In genomic region chr10:71440506-71441035, GRCh38 we compare ENCODE assay signal across 24 cellular contexts. TPM values are rescaled to one million over a fixed set of nuclear protein-coding genes. Genes with fewer than 3 reads are reported as not detected.
"Had no signal": no experiment of that assay in that cellular context is flagged by ENCODE, and none has a peak within 500 bp of the region (broad histone marks: within the 10 kb centered on the region; RNA-seq: fewer than 3 reads in every experiment).

No MANE protein-coding gene starts in this region.

- H3K27me3 Mint-ChIP-seq: stimulated activated memory B cell treated with anti-CD40 and anti-IgM and Interleukin-4, amounts not matched to agents 10 μg/mL and 1 μg/mL and 100 μg/mL, for 72 hours; stimulated activated naive CD8-positive, alpha-beta T cell treated with anti-CD3 and anti-CD28 coated beads, Interleukin-15, Interleukin-2, amounts not matched to agents 100 ng/mL and 50 ng/mL, for 24 hours had no signal

- DNase-seq: colonic mucosa; effector CD8-positive, alpha-beta T cell; endodermal cell; foreskin fibroblast; gastrocnemius medialis; head of caudate nucleus; left ventricle myocardium superior; lower lobe of right lung; natural killer cell; psoas muscle; right cardiac atrium; sigmoid colon; stimulated activated CD4-positive, alpha-beta T cell treated with anti-CD3 and anti-CD28 coated beads, Interleukin-4, amount 100 ng/mL, for 4 hours had no signal

- H3K36me3 Mint-ChIP-seq: natural killer cell; stimulated activated memory B cell treated with anti-CD40 and anti-IgM and Interleukin-4, amounts not matched to agents 10 μg/mL and 1 μg/mL and 100 μg/mL, for 72 hours had no signal

- H3K27ac ChIP-seq: colonic mucosa, epithelial cell of prostate, gastrocnemius medialis, lower lobe of right lung, psoas muscle, sigmoid colon, thoracic aorta, tibial nerve had no signal

- H3K27ac Mint-ChIP-seq: dendritic cell treated with granulocyte-macrophage colony-stimulating factor and Interleukin-4, amounts not matched to agents 40 ng/mL and 50 ng/mL, for 4 days; endodermal cell; natural killer cell; stimulated activated memory B cell treated with anti-CD40 and anti-IgM and Interleukin-4, amounts not matched to agents 10 μg/mL and 1 μg/mL and 100 μg/mL, for 72 hours; stimulated activated naive CD8-positive, alpha-beta T cell treated with anti-CD3 and anti-CD28 coated beads, Interleukin-15, Interleukin-2, amounts not matched to agents 100 ng/mL and 50 ng/mL, for 24 hours had no signal

- H3K9me3 ChIP-seq: colonic mucosa, gastrocnemius medialis, lower lobe of right lung, psoas muscle, sigmoid colon, thoracic aorta, tibial nerve had no signal

- H3K9me3 Mint-ChIP-seq: dendritic cell treated with granulocyte-macrophage colony-stimulating factor and Interleukin-4, amounts not matched to agents 40 ng/mL and 50 ng/mL, for 4 days; endodermal cell; natural killer cell; stimulated activated memory B cell treated with anti-CD40 and anti-IgM and Interleukin-4, amounts not matched to agents 10 μg/mL and 1 μg/mL and 100 μg/mL, for 72 hours; stimulated activated naive CD8-positive, alpha-beta T cell treated with anti-CD3 and anti-CD28 coated beads, Interleukin-15, Interleukin-2, amounts not matched to agents 100 ng/mL and 50 ng/mL, for 24 hours had no signal

- H3K27me3 ChIP-seq: colonic mucosa, gastrocnemius medialis, sigmoid colon, tibial nerve had no signal

- H3K4me3 Mint-ChIP-seq: dendritic cell treated with granulocyte-macrophage colony-stimulating factor and Interleukin-4, amounts not matched to agents 40 ng/mL and 50 ng/mL, for 4 days; endodermal cell; natural killer cell; stimulated activated memory B cell treated with anti-CD40 and anti-IgM and Interleukin-4, amounts not matched to agents 10 μg/mL and 1 μg/mL and 100 μg/mL, for 72 hours; stimulated activated naive CD8-positive, alpha-beta T cell treated with anti-CD3 and anti-CD28 coated beads, Interleukin-15, Interleukin-2, amounts not matched to agents 100 ng/mL and 50 ng/mL, for 24 hours had no signal

- ATAC-seq: esophagus mucosa; gastrocnemius medialis; left ventricle myocardium superior; lower lobe of right lung; natural killer cell; psoas muscle; right cardiac atrium; stimulated activated memory B cell treated with anti-CD40 and anti-IgM and Interleukin-4, amounts not matched to agents 10 μg/mL and 1 μg/mL and 100 μg/mL, for 72 hours had no signal

- H3K36me3 ChIP-seq: colonic mucosa, gastrocnemius medialis, lower lobe of right lung, sigmoid colon, thoracic aorta, tibial nerve had no signal

- H3K4me1 Mint-ChIP-seq: endodermal cell; stimulated activated memory B cell treated with anti-CD40 and anti-IgM and Interleukin-4, amounts not matched to agents 10 μg/mL and 1 μg/mL and 100 μg/mL, for 72 hours had no signal

- H3K4me1 ChIP-seq: colonic mucosa, gastrocnemius medialis, psoas muscle, sigmoid colon had no signal

- H3K4me3 ChIP-seq: colonic mucosa, gastrocnemius medialis, lower lobe of right lung, psoas muscle, sigmoid colon, thoracic aorta, tibial nerve had no signal

RNA-seq across cellular contexts. Expression of gene CDH23, which starts 43.9 kb away (rescaled TPM):
- total RNA-seq: chondrocyte, glomerular endothelial cell, osteocyte, renal cortical epithelial cell had no signal
